Comparison of ENCODE assay signal across 10 cellular contexts in the genomic region with DNA sequence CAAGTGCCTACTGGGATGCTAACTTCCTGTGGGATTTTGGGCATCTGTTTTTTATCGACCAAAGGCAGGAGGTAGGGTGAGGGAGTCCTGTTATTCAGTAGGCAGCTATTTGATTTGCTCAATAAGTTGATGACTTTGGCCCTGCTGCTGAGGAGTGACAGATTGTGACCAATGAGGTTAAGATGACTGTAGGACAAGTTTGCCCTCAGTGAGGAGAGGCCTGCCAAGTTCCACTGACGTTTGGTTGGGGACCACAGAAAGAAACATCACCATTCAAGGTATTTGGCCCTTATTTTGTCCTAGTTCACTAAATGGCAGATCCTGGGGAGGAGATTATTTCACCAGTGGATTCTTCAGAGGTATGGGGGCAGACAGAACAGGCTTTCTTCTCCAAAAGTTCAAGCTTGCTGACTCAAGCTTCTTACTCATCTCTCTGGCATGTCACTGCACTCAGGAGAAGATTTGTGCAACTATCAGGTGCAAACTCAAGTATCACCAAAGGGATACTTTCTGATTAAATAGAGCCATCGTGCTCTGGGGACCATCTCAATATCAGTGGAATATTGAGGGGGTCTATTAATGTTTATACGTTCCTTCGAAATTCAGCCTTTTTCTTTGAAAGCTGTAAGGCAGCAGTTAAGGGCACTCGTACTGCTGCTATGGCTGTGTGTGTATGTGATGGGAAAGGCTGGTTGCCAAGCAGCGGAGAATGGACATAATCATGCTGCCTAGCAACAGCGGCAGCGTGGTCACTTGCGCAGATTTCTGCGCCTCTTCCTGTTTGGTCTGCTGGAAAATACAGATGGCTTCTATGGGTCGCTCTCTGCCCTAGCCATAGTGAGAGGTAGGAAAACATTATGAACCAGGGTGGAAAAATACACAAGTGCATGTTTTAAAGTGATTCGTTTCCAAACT.
DNase-seq lines count a peak whose midpoint lies in the region; ATAC-seq and TF ChIP-seq lines count a peak whose summit lies in the region.
"Had no signal": no experiment of that assay in that cellular context is flagged by ENCODE, and none has a peak within 500 bp of the region (broad histone marks: within the 10 kb centered on the region; RNA-seq: fewer than 3 reads in every experiment).

No MANE protein-coding gene starts in this region.

- in situ Hi-C loops in Caki2 (cut with HindIII; ENCODE audit: low pct_unique_long_range_greater_than_20kb, low sequenced_read_pairs): no loop called here

- H3K27ac Mint-ChIP-seq in neural crest cell (ENCODE audit: unreplicated experiment): peak overlapping the region; percentile 90

- no peaks in the 10 kb centered on the region for H3K27me3 ChIP-seq in esophagus muscularis mucosa

- peak; percentile 72 for DNase-seq in Caki2 (ENCODE audit: low read depth)
- peak; percentile 97 for DNase-seq in NCI-H748 (lab: John Stamatoyannopoulos, UW; ENCODE audit: unreplicated experiment)
- DNase-seq in esophagus muscularis mucosa (ENCODE audit: extremely low spot score): no peak
- DNase-seq in neural crest cell (ENCODE audit: low read depth, low spot score): peak; percentile 37
- DNase-seq in SKM-1 treated with dmso at 0.1 percent for 144 hours (lab: John Stamatoyannopoulos, UW; ENCODE audit: unreplicated experiment): no peak
- DNase-seq in activated gamma-delta T cell (lab: John Stamatoyannopoulos, UW): no peak
- DNase-seq: stimulated activated naive CD4-positive, alpha-beta T cell had no signal

- peaks cover 8% of the 10 kb centered on the region for H3K36me3 Mint-ChIP-seq in neural crest cell (ENCODE audit: low read depth)

- TF ChIP-seq CTCF in esophagus muscularis mucosa (IDR thresholded peaks at IDR 0.05) (no peak), neural crest cell (conservative IDR thresholded peaks at IDR 0.05) (no peak)

- peaks cover 72 to 100% (median 96%) of the 10 kb centered on the region in 4 donors for H3K4me1 ChIP-seq in esophagus muscularis mucosa

- no peaks in the 10 kb centered on the region for H3K36me3 ChIP-seq in esophagus muscularis mucosa

- H3K27ac ChIP-seq in esophagus muscularis mucosa (replicated peaks in 1 of 4): peak overlapping the region; percentile 72 to 81 (median 80)
- H3K27ac ChIP-seq: VCaP had no signal

- intact Hi-C loops in esophagus muscularis mucosa (cut with DNase I): loop anchor here (5.0 kb wide), 1 partner anchor 135 kb away; no protein-coding TSS in a partner anchor

- TF ChIP-seq POLR2A in esophagus muscularis mucosa (IDR thresholded peaks at IDR 0.05; ENCODE audit: low read depth) (no peak), GM18505 (IDR thresholded peaks at IDR 0.05; ENCODE audit: borderline replicate concordance, extremely low read depth, insufficient read depth, insufficient read length) (no peak)

- peaks cover 64% of the 10 kb centered on the region for H3K4me1 Mint-ChIP-seq in neural crest cell

- peak overlapping the region; percentile 31 for H3K4me3 Mint-ChIP-seq in neural crest cell

- no peaks in the 10 kb centered on the region for H3K27me3 Mint-ChIP-seq in neural crest cell (ENCODE audit: low read depth)

- H3K9me3 Mint-ChIP-seq in neural crest cell: no peaks in the 10 kb centered on the region

- H3K9me3 ChIP-seq in esophagus muscularis mucosa: no peaks in the 10 kb centered on the region

- 58% methylated on average over 13 of the region's 13 CpGs for WGBS in esophagus muscularis mucosa

- no peak for TF ChIP-seq EP300 in esophagus muscularis mucosa (IDR thresholded peaks at IDR 0.05)

- no peak overlapping the region for H3K4me3 ChIP-seq in esophagus muscularis mucosa

- ATAC-seq in GM18505 (IDR thresholded peaks at IDR 0.05; ENCODE audit: unreplicated experiment) (no peak), HG03378 (IDR thresholded peaks at IDR 0.05; ENCODE audit: unreplicated experiment) (no peak)

Comparison
In these comparisons a context has a peak if more than half of its experiments do, and no peak if none do; other contexts are left out.
1. DNase-seq: peak in Caki2 (single experiment), NCI-H748 (single experiment) and neural crest cell (single experiment); none in esophagus muscularis mucosa (single experiment), SKM-1 treated with dmso at 0.1 percent for 144 hours (single experiment) and activated gamma-delta T cell (single experiment).